ENCODE assay signal across 8 cellular contexts in genomic region chr5:176362098-176362442, GRCh38. TPM values are rescaled to one million over a fixed set of nuclear protein-coding genes. Genes with fewer than 3 reads are reported as not detected.
A peak's percentile ranks its signal among the peaks of the same experiment; 100 is the strongest.
DNase-seq lines count a peak whose midpoint lies in the region; ATAC-seq and TF ChIP-seq lines count a peak whose summit lies in the region.

No MANE protein-coding gene starts in this region.

- H3K27ac Mint-ChIP-seq in T-helper 2 cell treated with Interferon-gamma antibody and Interleukin-4, amounts not matched to agents 5 μg/mL and 100 μg/mL, for 36 hours, result peak overlapping the region; percentile 93
- H3K27ac Mint-ChIP-seq in central memory CD8-positive, alpha-beta T cell (ENCODE audit: low read depth), result peak overlapping the region; percentile 91
- H3K27ac Mint-ChIP-seq in nephron progenitor cell, result no peak overlapping the region

- peak overlapping the region; percentile 99 for H3K4me3 Mint-ChIP-seq in T-helper 2 cell treated with Interferon-gamma antibody and Interleukin-4, amounts not matched to agents 5 μg/mL and 100 μg/mL, for 36 hours
- peak overlapping the region; percentile 92 for H3K4me3 Mint-ChIP-seq in central memory CD8-positive, alpha-beta T cell
- peak overlapping the region; percentile 95 for H3K4me3 Mint-ChIP-seq in nephron progenitor cell

- no peaks in the 10 kb centered on the region for H3K9me3 Mint-ChIP-seq in T-helper 2 cell treated with Interferon-gamma antibody and Interleukin-4, amounts not matched to agents 5 μg/mL and 100 μg/mL, for 36 hours
- H3K9me3 Mint-ChIP-seq in central memory CD8-positive, alpha-beta T cell, result no peaks in the 10 kb centered on the region
- H3K9me3 Mint-ChIP-seq in nephron progenitor cell, result no peaks in the 10 kb centered on the region

- H3K4me1 Mint-ChIP-seq in T-helper 2 cell treated with Interferon-gamma antibody and Interleukin-4, amounts not matched to agents 5 μg/mL and 100 μg/mL, for 36 hours (ENCODE audit: low read depth), result peaks cover 21% of the 10 kb centered on the region
- H3K4me1 Mint-ChIP-seq in central memory CD8-positive, alpha-beta T cell, result peaks cover 24% of the 10 kb centered on the region
- H3K4me1 Mint-ChIP-seq in nephron progenitor cell, result peaks cover 21% of the 10 kb centered on the region

- no peak for DNase-seq in T-helper 2 cell treated with Interferon-gamma antibody and Interleukin-4, amounts not matched to agents 5 μg/mL and 100 μg/mL, for 36 hours (ENCODE audit: low spot score)
- DNase-seq in T-helper 2 cell (no peak), nephron progenitor cell (no peak), sciatic nerve (ENCODE audit: low spot score) (no peak), medulla oblongata (ENCODE audit: extremely low spot score) (no peak)
- no peak for DNase-seq in central memory CD8-positive, alpha-beta T cell (ENCODE audit: low spot score in 2 of 2)
- no peak for DNase-seq in activated CD4-positive, alpha-beta T cell treated with anti-CD3 and anti-CD28 coated beads for 1 hour

- no peaks in the 10 kb centered on the region for H3K27me3 Mint-ChIP-seq in T-helper 2 cell treated with Interferon-gamma antibody and Interleukin-4, amounts not matched to agents 5 μg/mL and 100 μg/mL, for 36 hours (ENCODE audit: low read depth)
- no peaks in the 10 kb centered on the region for H3K27me3 Mint-ChIP-seq in central memory CD8-positive, alpha-beta T cell
- H3K27me3 Mint-ChIP-seq in nephron progenitor cell (ENCODE audit: low read depth, poor library complexity), result peaks cover 48% of the 10 kb centered on the region

- intact Hi-C loops in sciatic nerve (cut with DNase I), result no loop called here

- ATAC-seq in HG03521 (IDR thresholded peaks at IDR 0.05; ENCODE audit: unreplicated experiment), result peak; percentile 4
- ATAC-seq in central memory CD8-positive, alpha-beta T cell (replicated peaks; ENCODE audit: extremely low read depth, poor library complexity, severe bottlenecking), result no peak
- ATAC-seq in sciatic nerve, result no peak

- H3K36me3 Mint-ChIP-seq in T-helper 2 cell treated with Interferon-gamma antibody and Interleukin-4, amounts not matched to agents 5 μg/mL and 100 μg/mL, for 36 hours (ENCODE audit: low read depth), result peaks cover 18% of the 10 kb centered on the region
- peaks cover 30% of the 10 kb centered on the region for H3K36me3 Mint-ChIP-seq in central memory CD8-positive, alpha-beta T cell (ENCODE audit: insufficient read depth)
- peaks cover 28% of the 10 kb centered on the region for H3K36me3 Mint-ChIP-seq in nephron progenitor cell (ENCODE audit: low read depth)

- TF ChIP-seq CTCF in nephron progenitor cell (IDR thresholded peaks at IDR 0.05), result no peak

RNA-seq across cellular contexts. Expression of gene KIAA1191, which starts 0.5 kb away (rescaled TPM):
- total RNA-seq in sciatic nerve, result 87.8 TPM

RNA-seq across cellular contexts. Expression of gene ARL10, which starts 3.2 kb away (rescaled TPM):
- 29.2 TPM for total RNA-seq in sciatic nerve

RNA-seq across cellular contexts. Expression of gene NOP16, which starts 26.3 kb away (rescaled TPM):
- 9.3 TPM for total RNA-seq in sciatic nerve

RNA-seq across cellular contexts. Expression of gene HIGD2A, which starts 26.5 kb away (rescaled TPM):
- 58.8 TPM for total RNA-seq in sciatic nerve

RNA-seq across cellular contexts. Expression of gene CLTB, which starts 54.3 kb away (rescaled TPM):
- 122 TPM for total RNA-seq in sciatic nerve
